ENCODE assay signal across 24 cellular contexts in genomic region chr11:65952052-65952521, GRCh38. TPM values are rescaled to one million over a fixed set of nuclear protein-coding genes. Genes with fewer than 3 reads are reported as not detected.
A peak's percentile ranks its signal among the peaks of the same experiment; 100 is the strongest.
DNase-seq lines count a peak whose midpoint lies in the region; ATAC-seq, FAIRE-seq and TF ChIP-seq lines count a peak whose summit lies in the region.
"Had no signal": no experiment of that assay in that cellular context is flagged by ENCODE, and none has a peak within 500 bp of the region (broad histone marks: within the 10 kb centered on the region; RNA-seq: fewer than 3 reads in every experiment).

No MANE protein-coding gene starts in this region.

- ATAC-seq in A549 (no peak; a peak in 1 of 6 replicates), left lobe of liver (peak; percentile 42), mucosa of descending colon (no peak)
- no peak for ATAC-seq in naive thymus-derived CD4-positive, alpha-beta T cell
- ATAC-seq: HCT116 had no signal

- H3K36me3 ChIP-seq in bronchial epithelial cell (ENCODE audit: control insufficient read depth, insufficient read depth, low read length) (no peaks in the 10 kb centered on the region), mucosa of descending colon (ENCODE audit: low read depth) (no peaks in the 10 kb centered on the region)
- no peaks in the 10 kb centered on the region for H3K36me3 ChIP-seq in naive thymus-derived CD4-positive, alpha-beta T cell (ENCODE audit: control insufficient read depth in 2 of 3, insufficient read depth in 3 of 3, low read length in 3 of 3)
- H3K36me3 ChIP-seq: BLaER1 had no signal

- H3K9me3 Mint-ChIP-seq in naive thymus-derived CD4-positive, alpha-beta T cell: no peaks in the 10 kb centered on the region
- H3K9me3 Mint-ChIP-seq: CD4-positive, CD25-positive, alpha-beta regulatory T cell had no signal

- H3K27ac ChIP-seq in A549: no peak overlapping the region
- no peak overlapping the region for H3K27ac ChIP-seq in naive thymus-derived CD4-positive, alpha-beta T cell (ENCODE audit: low read depth, low read length)
- H3K27ac ChIP-seq: BLaER1, KMS-11, SK-N-MC had no signal

- DNase-seq in A549 (ENCODE audit: low read depth in 1 of 2, low spot score in 1 of 2) (peak in 1 of 2 experiments; percentile 43), NCI-H1694 treated with DMSO at 0.1 percent for 48 hours (lab: John Stamatoyannopoulos, UW) (peak; percentile 51), bronchial epithelial cell (ENCODE audit: low read depth) (peak; percentile 58), left lobe of liver (ENCODE audit: low spot score) (no peak), mucosa of descending colon (no peak), HUDEP-2 (lab: John Stamatoyannopoulos, UW; ENCODE audit: unreplicated experiment in 76 of 76) (no peak), NCI-H2227 (lab: John Stamatoyannopoulos, UW; ENCODE audit: unreplicated experiment) (no peak)
- no peak for DNase-seq in naive thymus-derived CD4-positive, alpha-beta T cell
- DNase-seq: 8988T; CD4-positive, CD25-positive, alpha-beta regulatory T cell; IMR-90; MM.1S; NCI-H2081; NCI-H446 treated with DMSO at 0.1 percent for 48 hours; NCI-H526; SIG-M5 had no signal

- peaks cover 0 to 9% (median 0%) of the 10 kb centered on the region in 5 donors for H3K27me3 Mint-ChIP-seq in naive thymus-derived CD4-positive, alpha-beta T cell

- H3K4me3 Mint-ChIP-seq in naive thymus-derived CD4-positive, alpha-beta T cell: no peak overlapping the region

- H3K36me3 Mint-ChIP-seq in naive thymus-derived CD4-positive, alpha-beta T cell: no peaks in the 10 kb centered on the region
- H3K36me3 Mint-ChIP-seq: CD4-positive, CD25-positive, alpha-beta regulatory T cell had no signal

- no peak for TF ChIP-seq CTCF in A549 (IDR thresholded peaks at IDR 0.05)
- TF ChIP-seq CTCF in bronchial epithelial cell (IDR thresholded peaks at IDR 0.05; ENCODE audit: insufficient read depth, low read length, severe bottlenecking): no peak
- TF ChIP-seq CTCF in mucosa of descending colon (IDR thresholded peaks at IDR 0.05): no peak

- no peak for FAIRE-seq in A549 (lab: Jason Lieb, UNC)
- peak; percentile 75 for FAIRE-seq in bronchial epithelial cell (lab: Jason Lieb, UNC)
- FAIRE-seq: D721Med, GM19239, RCC 7860 had no signal

- H3K4me1 ChIP-seq in A549 (peaks cover 9% of the 10 kb centered on the region), mucosa of descending colon (ENCODE audit: low read depth) (peaks cover 4% of the 10 kb centered on the region)
- peaks cover 0 to 7% of the 10 kb centered on the region in 2 donors for H3K4me1 ChIP-seq in naive thymus-derived CD4-positive, alpha-beta T cell (ENCODE audit: control insufficient read depth in 2 of 2, insufficient read depth in 2 of 2, low read length in 2 of 2)

- peaks cover 0 to 11% (median 7%) of the 10 kb centered on the region in 7 donors for H3K4me1 Mint-ChIP-seq in naive thymus-derived CD4-positive, alpha-beta T cell

- WGBS in A549 (ENCODE audit: missing lambda C conversion rate): 13% methylated on average over 6 of the region's 6 CpGs

- POLR2A ChIA-PET in A549 (lab: Yijun Ruan, JAX): no interaction called here
- POLR2A ChIA-PET in naive thymus-derived CD4-positive, alpha-beta T cell (lab: Charles Lee): interaction anchor here (0.6 to 1.4 kb wide), 2 partner anchors 9 to 15 kb away, joined by 3 to 4 read pairs; no protein-coding TSS in a partner anchor

- no peak for TF ChIP-seq EP300 in A549 (IDR thresholded peaks at IDR 0.05)

- TF ChIP-seq RAD21 in A549 (conservative IDR thresholded peaks at IDR 0.05 in 1 of 2, IDR thresholded peaks at IDR 0.05 in 1 of 2): no peak

- no peaks in the 10 kb centered on the region for H3K27me3 ChIP-seq in bronchial epithelial cell (ENCODE audit: control insufficient read depth, insufficient read depth, low read length)
- H3K27me3 ChIP-seq in naive thymus-derived CD4-positive, alpha-beta T cell (ENCODE audit: control insufficient read depth in 2 of 2, insufficient read depth in 2 of 2, low read length in 2 of 2): no peaks in the 10 kb centered on the region
- H3K27me3 ChIP-seq: BLaER1 had no signal

- peak overlapping the region; percentile 31 for H3K4me2 ChIP-seq in A549
- H3K4me2 ChIP-seq: BLaER1, KMS-11 had no signal

- intact Hi-C loops in mucosa of descending colon (cut with DNase I, micrococcal nuclease): no loop called here
- intact Hi-C loops in naive thymus-derived CD4-positive, alpha-beta T cell (cut with micrococcal nuclease): no loop called here

- H3K9me3 ChIP-seq in A549 (no peaks in the 10 kb centered on the region), mucosa of descending colon (no peaks in the 10 kb centered on the region)
- H3K9me3 ChIP-seq in naive thymus-derived CD4-positive, alpha-beta T cell (ENCODE audit: control insufficient read depth in 2 of 3, low read length in 3 of 3): no peaks in the 10 kb centered on the region
- H3K9me3 ChIP-seq: BLaER1 had no signal

- no peak for TF ChIP-seq POLR2A in A549 (IDR thresholded peaks at IDR 0.05; ENCODE audit: low read length)

- no peak overlapping the region for H3K4me3 ChIP-seq in A549
- H3K4me3 ChIP-seq in bronchial epithelial cell (ENCODE audit: low read depth, low read length): no peak overlapping the region
- no peak overlapping the region for H3K4me3 ChIP-seq in mucosa of descending colon
- H3K4me3 ChIP-seq in naive thymus-derived CD4-positive, alpha-beta T cell (ENCODE audit: low read length): no peak overlapping the region
- H3K4me3 ChIP-seq: BLaER1, SK-N-MC had no signal

- CTCF ChIA-PET in A549 (lab: Yijun Ruan, JAX): interaction anchor here (1.0 to 1.7 kb wide), 2 partner anchors 59 to 64 kb away, joined by 3 to 5 read pairs; partner anchors contain the start of gene FIBP
- CTCF ChIA-PET in naive thymus-derived CD4-positive, alpha-beta T cell (lab: Charles Lee): interaction anchor here (0.6 kb wide), 1 partner anchor 68 kb away, joined by 3 read pairs; no protein-coding TSS in a partner anchor

- no peak overlapping the region for H3K27ac Mint-ChIP-seq in naive thymus-derived CD4-positive, alpha-beta T cell
- H3K27ac Mint-ChIP-seq: CD4-positive, CD25-positive, alpha-beta regulatory T cell had no signal

TF ChIP-seq in A549, 52 proteins besides CTCF, POLR2A, EP300 and RAD21 (continues in another document):
- no peak for TF ChIP-seq HOXB5 (CRISPR knock-in tag; IDR thresholded peaks at IDR 0.05)

RNA-seq across cellular contexts. Expression of gene TSGA10IP, which starts 6.8 kb away (rescaled TPM):
- polyA plus RNA-seq in A549 (2011; rRNA removed): not detected in 2 replicates
- not detected in 2 replicates for polyA plus RNA-seq in A549 (2012; cell fraction: cytosol; rRNA removed)
- not detected in 2 replicates for polyA plus RNA-seq in A549 (2012; cell fraction: nucleus; rRNA removed)
- polyA plus RNA-seq in A549 (2017; fragmentation: RNase III; extraction: RNeasy Plus Mini Kit Qiagen cat#74134 plus additional on column Dnase treatment): not detected in 3 replicates
- not detected in 2 replicates for polyA minus RNA-seq in A549 (2011; rRNA and poly(A)+ RNA removed)
- total RNA-seq in bronchial epithelial cell: under 0.01 TPM in 1 of 2 replicates, not detected in the other
- total RNA-seq in left lobe of liver: not detected
- under 1 TPM in 1 of 3 donors, not detected in 2; 0.19 TPM for total RNA-seq in mucosa of descending colon
- total RNA-seq in naive thymus-derived CD4-positive, alpha-beta T cell: under 1 TPM in 1 of 5 experiments, not detected in 4; 0.64 TPM
- polyA plus RNA-seq in naive thymus-derived CD4-positive, alpha-beta T cell: not detected
- total RNA-seq: CD4-positive, CD25-positive, alpha-beta regulatory T cell; H4; IMR-90 had no signal
- polyA plus RNA-seq: CD4-positive, CD25-positive, alpha-beta regulatory T cell had no signal

RNA-seq across cellular contexts. Expression of gene SART1, which starts 9.4 kb away (rescaled TPM):
- 15.1 and 22.0 TPM in 2 replicates for polyA plus RNA-seq in A549 (2011; rRNA removed)
- polyA plus RNA-seq in A549 (2012; cell fraction: cytosol; rRNA removed): 48.6 and 61.0 TPM in 2 replicates
- polyA plus RNA-seq in A549 (2012; cell fraction: nucleus; rRNA removed): 52.9 and 64.2 TPM in 2 replicates
- polyA plus RNA-seq in A549 (2017; fragmentation: RNase III; extraction: RNeasy Plus Mini Kit Qiagen cat#74134 plus additional on column Dnase treatment): 52.8 to 62.8 TPM (median 53.8 TPM) in 3 replicates
- polyA minus RNA-seq in A549 (2011; rRNA and poly(A)+ RNA removed): 9.5 and 21.0 TPM in 2 replicates
- 32.4 and 51.7 TPM in 2 replicates for total RNA-seq in bronchial epithelial cell
- 14.6 TPM for total RNA-seq in left lobe of liver
- 10 to 100 TPM; 40.1 to 60.2 (median 41.8) TPM for total RNA-seq in mucosa of descending colon
- total RNA-seq in naive thymus-derived CD4-positive, alpha-beta T cell: 100 to 1,000 TPM in 1 of 5 experiments, 10 to 100 TPM in 4; 65.9 to 102 (median 90.8) TPM
- 10 to 100 TPM; 27.9 to 66.6 TPM for polyA plus RNA-seq in naive thymus-derived CD4-positive, alpha-beta T cell

RNA-seq across cellular contexts. Expression of gene DRAP1, which starts 32.9 kb away (rescaled TPM):
- polyA plus RNA-seq in A549 (2011; rRNA removed) (27.8 and 73.7 TPM in 2 replicates), A549 (2017; fragmentation: RNase III; extraction: RNeasy Plus Mini Kit Qiagen cat#74134 plus additional on column Dnase treatment) (143 to 187 TPM (median 143 TPM) in 3 replicates)
- 203 and 266 TPM in 2 replicates for polyA plus RNA-seq in A549 (2012; cell fraction: cytosol; rRNA removed)
- 143 and 147 TPM in 2 replicates for polyA plus RNA-seq in A549 (2012; cell fraction: nucleus; rRNA removed)
- 13.0 and 18.6 TPM in 2 replicates for polyA minus RNA-seq in A549 (2011; rRNA and poly(A)+ RNA removed)
- total RNA-seq in bronchial epithelial cell (176 and 429 TPM in 2 replicates), left lobe of liver (31.0 TPM), mucosa of descending colon (10 to 100 TPM; 39.9 to 74.8 (median 61.6) TPM)
- 100 to 1,000 TPM in 1 of 5 experiments, 10 to 100 TPM in 4; 72.6 to 166 (median 81.9) TPM for total RNA-seq in naive thymus-derived CD4-positive, alpha-beta T cell
- polyA plus RNA-seq in naive thymus-derived CD4-positive, alpha-beta T cell: 10 to 100 TPM; 87.7 to 89.3 TPM

RNA-seq across cellular contexts. Expression of gene C11orf68, which starts 33.2 kb away (rescaled TPM):
- polyA plus RNA-seq in A549 (2011; rRNA removed): 10.6 and 17.2 TPM in 2 replicates
- polyA plus RNA-seq in A549 (2012; cell fraction: cytosol; rRNA removed): 44.8 and 63.9 TPM in 2 replicates
- polyA plus RNA-seq in A549 (2012; cell fraction: nucleus; rRNA removed): 72.3 and 76.6 TPM in 2 replicates
- 16.5 to 23.1 TPM (median 17.0 TPM) in 3 replicates for polyA plus RNA-seq in A549 (2017; fragmentation: RNase III; extraction: RNeasy Plus Mini Kit Qiagen cat#74134 plus additional on column Dnase treatment)
- 17.6 and 18.3 TPM in 2 replicates for polyA minus RNA-seq in A549 (2011; rRNA and poly(A)+ RNA removed)
- 8.4 and 12.9 TPM in 2 replicates for total RNA-seq in bronchial epithelial cell
- total RNA-seq in left lobe of liver: 13.6 TPM
- 10 to 100 TPM; 24.9 to 42.2 (median 28.8) TPM for total RNA-seq in mucosa of descending colon
- total RNA-seq in naive thymus-derived CD4-positive, alpha-beta T cell: 10 to 100 TPM; 18.5 to 62.2 (median 40.4) TPM
- 100 to 1,000 TPM in 1 of 2 donors, 10 to 100 TPM in 1; 74.1 to 104 TPM for polyA plus RNA-seq in naive thymus-derived CD4-positive, alpha-beta T cell

RNA-seq across cellular contexts. Expression of gene EIF1AD, which starts 49.9 kb away (rescaled TPM):
- 38.6 and 42.0 TPM in 2 replicates for polyA plus RNA-seq in A549 (2011; rRNA removed)
- polyA plus RNA-seq in A549 (2012; cell fraction: cytosol; rRNA removed): 31.9 and 33.7 TPM in 2 replicates
- 27.3 and 28.0 TPM in 2 replicates for polyA plus RNA-seq in A549 (2012; cell fraction: nucleus; rRNA removed)
- 39.8 to 44.6 TPM (median 41.0 TPM) in 3 replicates for polyA plus RNA-seq in A549 (2017; fragmentation: RNase III; extraction: RNeasy Plus Mini Kit Qiagen cat#74134 plus additional on column Dnase treatment)
- 52.9 and 72.1 TPM in 2 replicates for polyA minus RNA-seq in A549 (2011; rRNA and poly(A)+ RNA removed)
- total RNA-seq in bronchial epithelial cell: 39.7 and 44.5 TPM in 2 replicates
- total RNA-seq in left lobe of liver: 12.7 TPM
- total RNA-seq in mucosa of descending colon: 10 to 100 TPM; 25.5 to 35.3 (median 30.3) TPM
- 100 to 1,000 TPM in 1 of 5 experiments, 10 to 100 TPM in 4; 49.9 to 114 (median 66.7) TPM for total RNA-seq in naive thymus-derived CD4-positive, alpha-beta T cell
- 10 to 100 TPM; 17.7 to 25.3 TPM for polyA plus RNA-seq in naive thymus-derived CD4-positive, alpha-beta T cell

Comparison
In these comparisons a context has a peak if more than half of its experiments do, and no peak if none do; other contexts are left out.
1. DNase-seq: peak in NCI-H1694 treated with DMSO at 0.1 percent for 48 hours (single experiment) and bronchial epithelial cell (single experiment); none in left lobe of liver (single experiment), mucosa of descending colon (0 of 3), HUDEP-2 (0 of 76), naive thymus-derived CD4-positive, alpha-beta T cell (0 of 9) and NCI-H2227 (single experiment).